In the genomic region with DNA sequence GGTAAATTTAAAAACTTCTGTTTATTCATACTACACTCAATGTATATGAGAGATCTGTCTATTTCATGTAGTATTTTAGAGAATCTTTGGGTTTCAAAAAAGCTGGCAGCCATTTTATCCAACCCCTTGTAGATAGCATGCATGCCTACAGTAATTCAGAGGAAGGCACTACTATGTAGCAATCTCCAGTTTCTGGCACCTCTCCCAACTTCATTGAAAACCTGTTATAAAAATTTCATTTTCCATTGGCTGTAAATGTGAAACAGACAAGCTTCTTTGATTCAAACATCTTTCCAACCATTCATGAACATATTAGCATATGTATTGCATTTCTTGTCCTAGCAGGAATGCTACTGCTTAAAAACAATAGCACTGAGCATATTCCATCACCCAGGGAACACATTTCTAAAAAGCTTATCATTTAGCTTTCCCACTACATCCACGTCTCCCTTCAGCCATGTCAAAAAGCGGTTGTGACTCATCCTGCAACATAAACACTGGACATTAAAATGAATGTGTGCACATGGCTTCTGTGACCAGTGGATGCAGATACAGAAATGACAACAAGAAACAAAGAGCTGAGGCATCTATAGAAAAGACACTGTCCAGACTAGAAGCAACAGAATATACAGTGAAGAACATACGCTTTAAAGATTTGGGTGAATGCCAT, we compare ENCODE assay signal across 31 cellular contexts.
DNase-seq lines count a peak whose midpoint lies in the region; TF ChIP-seq lines count a peak whose summit lies in the region.
"Had no signal": no experiment of that assay in that cellular context is flagged by ENCODE, and none has a peak within 500 bp of the region (broad histone marks: within the 10 kb centered on the region; RNA-seq: fewer than 3 reads in every experiment).

No MANE protein-coding gene starts in this region.

- H3K36me3 ChIP-seq in breast epithelium (no peaks in the 10 kb centered on the region), tibial artery (no peaks in the 10 kb centered on the region)
- H3K36me3 ChIP-seq: right atrium auricular region, suprapubic skin had no signal

- POLR2A ChIA-PET in MCF 10A (lab: Yijun Ruan, JAX) = no interaction called here

- BruUV-seq in MCF 10A (replicated peaks; lab: Mats Ljungman, UMichigan) = no TSS peak

- no peaks in the 10 kb centered on the region for H3K4me1 Mint-ChIP-seq in MCF 10A (ENCODE audit: insufficient read depth, unreplicated experiment)

- H3K9me3 ChIP-seq in breast epithelium = no peaks in the 10 kb centered on the region
- H3K9me3 ChIP-seq in tibial artery = no peaks in the 10 kb centered on the region
- H3K9me3 ChIP-seq: right atrium auricular region, suprapubic skin had no signal

- CTCF ChIA-PET in MCF 10A (lab: Yijun Ruan, JAX) = no interaction called here

- no peaks in the 10 kb centered on the region for H3K4me1 ChIP-seq in breast epithelium
- H3K4me1 ChIP-seq in tibial artery = peaks cover 0 to 4% (median 0%) of the 10 kb centered on the region in 4 donors
- H3K4me1 ChIP-seq: right atrium auricular region, suprapubic skin had no signal

- H3K4me3 ChIP-seq in breast epithelium (no peak overlapping the region), astrocyte of the cerebellum (ENCODE audit: low read depth, low read length) (no peak overlapping the region), fibroblast of the aortic adventitia (ENCODE audit: low read depth, low read length) (no peak overlapping the region), tibial artery (no peak overlapping the region)
- H3K4me3 ChIP-seq: GM23248, hepatocyte, lung, right atrium auricular region, suprapubic skin had no signal

- peaks cover 26% of the 10 kb centered on the region for H3K27me3 Mint-ChIP-seq in MCF 10A (ENCODE audit: insufficient read depth, unreplicated experiment)
- H3K27me3 Mint-ChIP-seq: activated naive CD4-positive, alpha-beta T cell treated with anti-CD3 and anti-CD28 coated beads, Interleukin-2, amount 50 U/mL, for 24 hours; effector memory CD8-positive, alpha-beta T cell; natural killer cell treated with Interleukin-12 subunit alpha and Interleukin-12 subunit beta and Interleukin-15 and Interleukin-18, amount 100 ng/mL, for 72 hours had no signal

- TF ChIP-seq CTCF in MCF 10A (IDR thresholded peaks at IDR 0.05; ENCODE audit: unreplicated experiment) (no peak), breast epithelium (IDR thresholded peaks at IDR 0.05) (no peak), astrocyte of the cerebellum (IDR thresholded peaks at IDR 0.05; ENCODE audit: low read depth, low read length, missing control alignments) (no peak), fibroblast of the aortic adventitia (IDR thresholded peaks at IDR 0.05; ENCODE audit: insufficient read depth, low read length) (no peak), tibial artery (IDR thresholded peaks at IDR 0.05) (no peak)

- H3K4me3 Mint-ChIP-seq in MCF 10A (ENCODE audit: unreplicated experiment) = no peak overlapping the region
- H3K4me3 Mint-ChIP-seq: activated naive CD4-positive, alpha-beta T cell treated with anti-CD3 and anti-CD28 coated beads, Interleukin-2, amount 50 U/mL, for 24 hours; effector memory CD8-positive, alpha-beta T cell; HFFc6; natural killer cell treated with Interleukin-12 subunit alpha and Interleukin-12 subunit beta and Interleukin-15 and Interleukin-18, amount 100 ng/mL, for 72 hours; T-helper 2 cell treated with Interferon-gamma antibody and Interleukin-4, amounts not matched to agents 5 μg/mL and 100 μg/mL, for 36 hours had no signal

- DNase-seq in MCF 10A (ENCODE audit: unreplicated experiment) = peak; percentile 4
- DNase-seq in breast epithelium (ENCODE audit: low spot score in 2 of 2) = no peak
- DNase-seq in astrocyte of the cerebellum (ENCODE audit: low read depth) = peak; percentile 38
- DNase-seq in fibroblast of the aortic adventitia (ENCODE audit: low read depth) = peak; percentile 15
- DNase-seq in tibial artery = no peak
- no peak for DNase-seq in activated T-cell treated with anti-CD3 and anti-CD28 coated beads, Interleukin-2, amount 50 U/mL, for 1 hour
- DNase-seq in SW480 (ENCODE audit: low spot score) = no peak
- DNase-seq in NCI-H1417 treated with DMSO at 0.1 percent for 48 hours (lab: John Stamatoyannopoulos, UW) = no peak
- DNase-seq: 8988T; activated CD4-positive, alpha-beta T cell treated with anti-CD3 and anti-CD28 coated beads for 4 hours; anterior cingulate cortex; central memory CD4-positive, alpha-beta T cell; cortex of kidney; DMS79 treated with DMSO at 0.1 percent for 48 hours; effector memory CD8-positive, alpha-beta T cell; GM23248; HFFc6; KG1; NCI-H748 treated with DMSO at 0.1 percent for 48 hours; SHP77; small intestine; stimulated activated naive CD4-positive, alpha-beta T cell had no signal

- no peak for TF ChIP-seq POLR2A in breast epithelium (IDR thresholded peaks at IDR 0.05)

- in situ Hi-C loops in astrocyte of the cerebellum (cut with HindIII; ENCODE audit: low sequenced_read_pairs) = no loop called here

- H3K27me3 ChIP-seq in breast epithelium (no peaks in the 10 kb centered on the region), tibial artery (no peaks in the 10 kb centered on the region)
- H3K27me3 ChIP-seq: hepatocyte, right atrium auricular region, suprapubic skin had no signal

- no peak overlapping the region for H3K27ac Mint-ChIP-seq in MCF 10A (ENCODE audit: low read depth, unreplicated experiment)
- H3K27ac Mint-ChIP-seq: activated naive CD4-positive, alpha-beta T cell treated with anti-CD3 and anti-CD28 coated beads, Interleukin-2, amount 50 U/mL, for 24 hours; activated T-helper 2 cell treated with anti-CD3 and anti-CD28 coated beads, Interferon-gamma antibody, Interleukin-2, Interleukin-4, amounts not matched to agents 10 μg/mL and 5 μg/mL and 100 μg/mL, durations not matched to agents 14 hours and 24 hours and 36 hours; effector memory CD8-positive, alpha-beta T cell; HFFc6; natural killer cell treated with Interleukin-12 subunit alpha and Interleukin-12 subunit beta and Interleukin-15 and Interleukin-18, amount 100 ng/mL, for 72 hours; T-helper 2 cell treated with Interferon-gamma antibody and Interleukin-4, amounts not matched to agents 5 μg/mL and 100 μg/mL, for 36 hours had no signal

- H3K36me3 Mint-ChIP-seq in MCF 10A (ENCODE audit: insufficient read depth, unreplicated experiment) = no peaks in the 10 kb centered on the region
- H3K36me3 Mint-ChIP-seq: natural killer cell treated with Interleukin-12 subunit alpha and Interleukin-12 subunit beta and Interleukin-15 and Interleukin-18, amount 100 ng/mL, for 72 hours had no signal

- no peaks in the 10 kb centered on the region for H3K9me3 Mint-ChIP-seq in MCF 10A (ENCODE audit: unreplicated experiment)
- H3K9me3 Mint-ChIP-seq: activated naive CD4-positive, alpha-beta T cell treated with anti-CD3 and anti-CD28 coated beads, Interleukin-2, amount 50 U/mL, for 24 hours; activated T-helper 2 cell treated with anti-CD3 and anti-CD28 coated beads, Interferon-gamma antibody, Interleukin-2, Interleukin-4, amounts not matched to agents 10 μg/mL and 5 μg/mL and 100 μg/mL, durations not matched to agents 14 hours and 24 hours and 36 hours; effector memory CD8-positive, alpha-beta T cell; HFFc6; natural killer cell treated with Interleukin-12 subunit alpha and Interleukin-12 subunit beta and Interleukin-15 and Interleukin-18, amount 100 ng/mL, for 72 hours; T-helper 2 cell treated with Interferon-gamma antibody and Interleukin-4, amounts not matched to agents 5 μg/mL and 100 μg/mL, for 36 hours had no signal

- H3K27ac ChIP-seq in breast epithelium (no peak overlapping the region), tibial artery (no peak overlapping the region)
- H3K27ac ChIP-seq: GM23248, hepatocyte, right atrium auricular region, suprapubic skin, VCaP had no signal

- intact Hi-C loops in MCF 10A (cut with micrococcal nuclease) (no loop called here), breast epithelium (cut with DNase I; ENCODE audit: low total_unique reads) (no loop called here), tibial artery (cut with DNase I; ENCODE audit: low total_unique reads) (no loop called here)

Comparison
In these comparisons a context has a peak if more than half of its experiments do, and no peak if none do; other contexts are left out.
1. DNase-seq: peak in MCF 10A (single experiment), astrocyte of the cerebellum (single experiment) and fibroblast of the aortic adventitia (single experiment); none in breast epithelium (0 of 2), tibial artery (0 of 2), activated T-cell treated with anti-CD3 and anti-CD28 coated beads, Interleukin-2, amount 50 U/mL, for 1 hour (single experiment), SW480 (single experiment) and NCI-H1417 treated with DMSO at 0.1 percent for 48 hours (single experiment).